ENCODE assay signal across 14 cellular contexts in the genomic region with DNA sequence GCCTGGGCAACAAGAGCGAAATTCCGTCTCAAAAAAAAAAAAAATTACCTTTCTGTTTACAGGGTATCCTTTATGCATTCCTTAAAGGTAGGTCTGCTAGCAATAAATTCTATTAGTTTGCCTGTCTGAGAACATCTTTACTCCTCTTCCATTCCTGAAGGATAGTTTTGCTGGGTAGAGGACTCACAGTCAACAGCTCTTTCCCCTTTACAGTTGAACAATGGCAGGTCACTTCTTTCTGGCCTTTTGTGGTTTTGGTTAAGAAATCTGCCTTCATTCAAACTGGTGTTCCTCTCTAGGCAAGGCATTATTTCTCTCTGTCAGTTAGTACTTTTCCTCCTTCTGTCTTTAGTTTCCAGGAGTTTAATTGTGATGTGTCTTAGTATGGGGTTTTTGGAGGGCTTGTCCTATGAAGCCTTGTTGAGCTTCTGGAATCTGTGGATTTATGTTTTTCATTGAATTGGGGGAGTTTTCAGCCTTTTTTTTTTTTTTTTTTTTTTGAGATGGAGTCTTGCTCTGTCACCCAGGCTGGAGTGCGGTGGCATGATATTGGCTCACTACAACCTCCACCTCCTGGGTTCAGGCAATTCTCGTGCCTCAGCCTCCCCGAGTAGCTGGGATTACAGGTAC.
"Had no signal": no experiment of that assay in that cellular context is flagged by ENCODE, and none has a peak within 500 bp of the region (broad histone marks: within the 10 kb centered on the region; RNA-seq: fewer than 3 reads in every experiment).

No MANE protein-coding gene starts in this region.

- H3K36me3 ChIP-seq: left ventricle myocardium inferior, neural progenitor cell, sigmoid colon, thoracic aorta had no signal

- H3K4me2 ChIP-seq: neural progenitor cell had no signal

- DNase-seq: activated CD4-positive, alpha-beta T cell treated with anti-CD3 and anti-CD28 coated beads, Interleukin-2, amount 10 ng/mL, durations not matched to agents 24 days and 14 days; activated CD4-positive, CD25-positive, alpha-beta regulatory T cell; activated CD8-positive, alpha-beta memory T cell treated with anti-CD3 and anti-CD28 coated beads, Interleukin-2, amount 50 U/mL, for 48 hours; activated naive CD4-positive, alpha-beta T cell; esophagus squamous epithelium; hypothalamus; left ventricle myocardium inferior; naive B cell; sigmoid colon; stimulated activated CD4-positive, alpha-beta T cell treated with anti-CD3 and anti-CD28 coated beads, Interleukin-1b, Interleukin-23, amount 100 ng/mL, for 48 hours had no signal

- H2AFZ ChIP-seq: neural progenitor cell had no signal

- H3K27ac ChIP-seq: esophagus squamous epithelium, left ventricle myocardium inferior, neural progenitor cell, sigmoid colon, thoracic aorta had no signal

- H3K9ac ChIP-seq: neural progenitor cell had no signal

- H3K4me1 ChIP-seq: neural progenitor cell had no signal

- H3K4me3 Mint-ChIP-seq: activated CD4-positive, alpha-beta T cell treated with anti-CD3 and anti-CD28 coated beads, Interleukin-2, amount 10 ng/mL, durations not matched to agents 24 days and 14 days; activated T-helper 1 cell treated with anti-CD3 and anti-CD28 coated beads, Interleukin-12 subunit alpha, Interleukin-12 subunit beta, Interleukin-2, Interleukin-4 antibody, amounts not matched to agents 30 ng/mL and 10 ng/mL and 1 ng/mL, durations not matched to agents 14 hours and 24 hours and 36 hours; neural progenitor cell; stimulated activated effector memory CD8-positive, alpha-beta T cell treated with anti-CD3 and anti-CD28 coated beads, Interleukin-12 subunit alpha, Interleukin-12 subunit beta, amount 100 ng/mL, for 72 hours had no signal

- H3K27me3 ChIP-seq: esophagus squamous epithelium, neural progenitor cell, sigmoid colon had no signal

- ATAC-seq: stimulated activated effector memory CD8-positive, alpha-beta T cell treated with anti-CD3 and anti-CD28 coated beads, Interleukin-12 subunit alpha, Interleukin-12 subunit beta, amount 100 ng/mL, for 72 hours had no signal

- H3K4me3 ChIP-seq: esophagus squamous epithelium, left ventricle myocardium inferior, neural progenitor cell, sigmoid colon, thoracic aorta had no signal

- H3K27ac Mint-ChIP-seq: activated CD4-positive, alpha-beta T cell treated with anti-CD3 and anti-CD28 coated beads, Interleukin-2, amount 10 ng/mL, durations not matched to agents 24 days and 14 days; activated T-helper 1 cell treated with anti-CD3 and anti-CD28 coated beads, Interleukin-12 subunit alpha, Interleukin-12 subunit beta, Interleukin-2, Interleukin-4 antibody, amounts not matched to agents 30 ng/mL and 10 ng/mL and 1 ng/mL, durations not matched to agents 14 hours and 24 hours and 36 hours; naive B cell; neural progenitor cell; stimulated activated effector memory CD8-positive, alpha-beta T cell treated with anti-CD3 and anti-CD28 coated beads, Interleukin-12 subunit alpha, Interleukin-12 subunit beta, amount 100 ng/mL, for 72 hours had no signal

- H3K27me3 Mint-ChIP-seq: activated CD4-positive, alpha-beta T cell treated with anti-CD3 and anti-CD28 coated beads, Interleukin-2, amount 10 ng/mL, durations not matched to agents 24 days and 14 days; naive B cell had no signal

- H3K9me3 ChIP-seq: sigmoid colon, thoracic aorta had no signal
